Comparison of ENCODE assay signal across 8 cellular contexts in genomic region chr15:65792130-65792987, GRCh38. TPM values are rescaled to one million over a fixed set of nuclear protein-coding genes. Genes with fewer than 3 reads are reported as not detected.
DNase-seq lines count a peak whose midpoint lies in the region; ATAC-seq and TF ChIP-seq lines count a peak whose summit lies in the region.

TSS of gene DENND4A (minus strand) at chr15:65792293. CDS start at chr15:65756450, 35,843 bp downstream.

- H3K27me3 Mint-ChIP-seq in T-helper 1 cell treated with Interleukin-12 subunit alpha and Interleukin-12 subunit beta and Interleukin-4 antibody, amounts not matched to agents 30 μg/mL and 1 μg/mL, for 36 hours (ENCODE audit: low read depth), result no peaks in the 10 kb centered on the region

- H3K4me1 Mint-ChIP-seq in T-helper 1 cell treated with Interleukin-12 subunit alpha and Interleukin-12 subunit beta and Interleukin-4 antibody, amounts not matched to agents 30 μg/mL and 1 μg/mL, for 36 hours (ENCODE audit: low read depth), result peaks cover 53% of the 10 kb centered on the region

- intact Hi-C loops in left ventricle myocardium inferior (cut with micrococcal nuclease) (no loop called here), prostate gland (cut with DNase I) (loop anchor here (5.0 kb wide), 1 partner anchor 75 kb away; the partner anchor contains the start of gene RAB11A)

- peaks cover 3% of the 10 kb centered on the region for H3K36me3 Mint-ChIP-seq in T-helper 1 cell treated with Interleukin-12 subunit alpha and Interleukin-12 subunit beta and Interleukin-4 antibody, amounts not matched to agents 30 μg/mL and 1 μg/mL, for 36 hours (ENCODE audit: low read depth)

- H3K4me3 ChIP-seq in left ventricle myocardium inferior (peak within 1 kb of the TSS; percentile 95), prostate gland (peak within 1 kb of the TSS; percentile 95), urinary bladder (ENCODE audit: low read depth, low read length) (peak within 1 kb of the TSS; percentile 92)

- under 1% methylated on average over 61 of the region's 63 CpGs for WGBS in prostate gland
- WGBS in urinary bladder, result under 1% methylated on average over 63 of the region's 63 CpGs

- TF ChIP-seq POLR2A in prostate gland (IDR thresholded peaks at IDR 0.05), result peak; percentile 92

- peak within 1 kb of the TSS; percentile 100 for H3K27ac Mint-ChIP-seq in T-helper 1 cell treated with Interleukin-12 subunit alpha and Interleukin-12 subunit beta and Interleukin-4 antibody, amounts not matched to agents 30 μg/mL and 1 μg/mL, for 36 hours

- H3K9me3 ChIP-seq in left ventricle myocardium inferior (replicated peaks), result no peaks in the 10 kb centered on the region
- no peaks in the 10 kb centered on the region for H3K9me3 ChIP-seq in prostate gland

- H3K27ac ChIP-seq in left ventricle myocardium inferior (replicated peaks) (peak within 1 kb of the TSS; percentile 93), prostate gland (peak within 1 kb of the TSS; percentile 98), urinary bladder (ENCODE audit: low read depth) (peak within 1 kb of the TSS; percentile 95)

- TF ChIP-seq CTCF in GM13977 (IDR thresholded peaks at IDR 0.05; ENCODE audit: extremely low read depth, insufficient read depth, missing control alignments) (no peak), left ventricle myocardium inferior (IDR thresholded peaks at IDR 0.05; ENCODE audit: borderline replicate concordance) (no peak), prostate gland (IDR thresholded peaks at IDR 0.05) (peak in 2 of 4 experiments; percentile 16 to 18)

- peaks cover 38% of the 10 kb centered on the region for H3K4me1 ChIP-seq in left ventricle myocardium inferior
- H3K4me1 ChIP-seq in prostate gland (replicated peaks), result no peaks in the 10 kb centered on the region
- no peaks in the 10 kb centered on the region for H3K4me1 ChIP-seq in urinary bladder (ENCODE audit: insufficient read depth)

- peak; percentile 74 for ATAC-seq in HG02884 (IDR thresholded peaks at IDR 0.05; ENCODE audit: unreplicated experiment)

- H3K9me3 Mint-ChIP-seq in T-helper 1 cell treated with Interleukin-12 subunit alpha and Interleukin-12 subunit beta and Interleukin-4 antibody, amounts not matched to agents 30 μg/mL and 1 μg/mL, for 36 hours, result no peaks in the 10 kb centered on the region

- no peaks in the 10 kb centered on the region for H3K36me3 ChIP-seq in left ventricle myocardium inferior
- H3K36me3 ChIP-seq in prostate gland, result no peaks in the 10 kb centered on the region
- no peaks in the 10 kb centered on the region for H3K36me3 ChIP-seq in urinary bladder (ENCODE audit: insufficient read depth)

- in situ Hi-C loops in GM13977 (cut with MboI; ENCODE audit: low pct_unique_long_range_greater_than_20kb, low sequenced_read_pairs, unreplicated experiment), result no loop called here

- H3K27me3 ChIP-seq in left ventricle myocardium inferior (ENCODE audit: low read depth) (no peaks in the 10 kb centered on the region), prostate gland (replicated peaks; ENCODE audit: insufficient read depth) (no peaks in the 10 kb centered on the region)

- peak within 1 kb of the TSS; percentile 96 for H3K4me3 Mint-ChIP-seq in T-helper 1 cell treated with Interleukin-12 subunit alpha and Interleukin-12 subunit beta and Interleukin-4 antibody, amounts not matched to agents 30 μg/mL and 1 μg/mL, for 36 hours

- DNase-seq in GM13977 (ENCODE audit: low spot score) (peak; percentile 91), NCI-H1694 (lab: John Stamatoyannopoulos, UW) (peak; percentile 95), amygdala (lab: John Stamatoyannopoulos, UW) (peak; percentile 86 to 99 (median 96)), left ventricle myocardium inferior (peak; percentile 99), prostate gland (ENCODE audit: low spot score) (peak; percentile 97)

RNA-seq across cellular contexts. Expression of gene DENND4A, which starts in this region (rescaled TPM):
- 13.5 TPM for total RNA-seq in left ventricle myocardium inferior
- total RNA-seq in prostate gland, result 10 to 100 TPM; 24.5 to 49.6 TPM
- total RNA-seq in urinary bladder, result 56.4 TPM
- 8.5 TPM for polyA plus RNA-seq in urinary bladder

Comparison
In these comparisons a context has a peak if more than half of its experiments do, and no peak if none do; other contexts are left out.
1. Peak in every context shown above with its lines: DNase-seq, ATAC-seq, H3K4me3 ChIP-seq and H3K27ac ChIP-seq.